Comparison of ENCODE assay signal across 1 cellular context in the genomic region with DNA sequence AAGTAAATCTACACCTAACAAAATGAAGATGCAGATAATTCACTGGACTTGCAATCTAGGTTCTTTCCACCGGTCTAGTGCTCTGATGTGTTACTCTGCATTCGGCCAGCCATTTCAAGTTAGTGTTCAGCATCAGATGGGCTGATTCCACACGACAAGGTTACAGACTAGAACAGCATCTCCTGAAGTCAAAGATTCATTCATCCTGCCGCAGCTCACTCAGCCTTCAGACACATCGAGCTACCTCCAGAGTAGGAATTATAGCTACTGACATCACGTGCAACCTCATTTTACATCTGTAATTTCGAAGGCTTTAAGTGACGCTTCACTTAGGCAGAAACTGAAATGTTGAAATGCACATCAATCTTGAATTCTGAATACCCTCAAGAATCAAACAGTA.
TF ChIP-seq lines count a peak whose summit lies in the region.

No MANE protein-coding gene starts in this region.

TF ChIP-seq in IMR-90, 13 proteins besides CTCF, POLR2A, EP300 and RAD21:
- TF ChIP-seq CHD1 (IDR thresholded peaks at IDR 0.05; ENCODE audit: low read depth, low read length): no peak
- no peak for TF ChIP-seq MAFK (IDR thresholded peaks at IDR 0.05; ENCODE audit: low read depth, low read length)
- TF ChIP-seq SMC3 (IDR thresholded peaks at IDR 0.05; ENCODE audit: low read depth, low read length): no peak
- TF ChIP-seq FOS (IDR thresholded peaks at IDR 0.05; ENCODE audit: low read depth, low read length): no peak
- TF ChIP-seq MAZ (IDR thresholded peaks at IDR 0.05; ENCODE audit: borderline replicate concordance, low read depth, low read length): no peak
- no peak for TF ChIP-seq RCOR1 (IDR thresholded peaks at IDR 0.05; ENCODE audit: insufficient replicate concordance, low read length)
- TF ChIP-seq CEBPB (IDR thresholded peaks at IDR 0.05; ENCODE audit: low read depth, low read length): no peak
- TF ChIP-seq MXI1 (IDR thresholded peaks at IDR 0.05; ENCODE audit: borderline replicate concordance, low read depth, low read length): no peak
